ENCODE assay signal across 15 cellular contexts in genomic region chrX:13432776-13433605, GRCh38.
DNase-seq lines count a peak whose midpoint lies in the region; ATAC-seq, FAIRE-seq and TF ChIP-seq lines count a peak whose summit lies in the region.
"Had no signal": no experiment of that assay in that cellular context is flagged by ENCODE, and none has a peak within 500 bp of the region (broad histone marks: within the 10 kb centered on the region; RNA-seq: fewer than 3 reads in every experiment).

No MANE protein-coding gene starts in this region.

- TF ChIP-seq RAD21 in H1 (IDR thresholded peaks at IDR 0.05 in 1 of 2, conservative IDR thresholded peaks at IDR 0.05 in 1 of 2; ENCODE audit: low read depth in 2 of 2, low read length in 2 of 2), result no peak

- no peak overlapping the region for H3K4me3 Mint-ChIP-seq in mesothelial cell of epicardium
- H3K4me3 Mint-ChIP-seq in activated T-cell treated with anti-CD3 and anti-CD28 coated beads, Interleukin-2, amount 50 U/mL, for 4 hours, result no peak overlapping the region
- H3K4me3 Mint-ChIP-seq: activated CD4-positive, alpha-beta T cell treated with anti-CD3 and anti-CD28 coated beads for 36 hours; type B pancreatic cell had no signal

- no peak overlapping the region for H2BK120ac ChIP-seq in H1 (replicated peaks; ENCODE audit: low read depth, low read length)

- 97% methylated on average over 4 of the region's 5 CpGs; no CpG with 5 or more reads in 1 of the 2 experiments for WGBS in H1 (ENCODE audit: extremely low coverage in 1 of 2, insufficient coverage in 1 of 2, insufficient read length in 1 of 2, insufficient replicate concordance in 2 of 2, low coverage in 1 of 2, low lambda C conversion rate in 2 of 2, missing lambda C conversion rate in 1 of 2), 2 experiments

- intact Hi-C loops in Right ventricle myocardium inferior (cut with DNase I) (no loop called here), cardiac septum (cut with DNase I) (loop anchor here (5.0 kb wide), 1 partner anchor 44 kb away; no protein-coding TSS in a partner anchor)

- TF ChIP-seq POLR2A in H1 (IDR thresholded peaks at IDR 0.05; ENCODE audit: control extremely low read depth in 1 of 2, low read depth in 2 of 2, low read length in 2 of 2), result no peak

- H2AK5ac ChIP-seq in H1 (ENCODE audit: low read depth, low read length), result no peak overlapping the region

- no peaks in the 10 kb centered on the region for H3K27me3 Mint-ChIP-seq in mesothelial cell of epicardium (ENCODE audit: low read depth)
- H3K27me3 Mint-ChIP-seq in activated T-cell treated with anti-CD3 and anti-CD28 coated beads, Interleukin-2, amount 50 U/mL, for 4 hours (ENCODE audit: low read depth), result no peaks in the 10 kb centered on the region
- H3K27me3 Mint-ChIP-seq: activated CD4-positive, alpha-beta T cell treated with anti-CD3 and anti-CD28 coated beads for 36 hours; type B pancreatic cell had no signal

- H3K36me3 ChIP-seq in H1 (ENCODE audit: control insufficient read depth in 2 of 4, insufficient read depth in 4 of 4, low read length in 3 of 4), result no peaks in the 10 kb centered on the region

- H2BK15ac ChIP-seq in H1 (ENCODE audit: low read length), result no peak overlapping the region

- H3K56ac ChIP-seq in H1 (replicated peaks; ENCODE audit: insufficient read length, low read depth, low read length), result no peak overlapping the region

- H3K27ac Mint-ChIP-seq in mesothelial cell of epicardium, result peak overlapping the region; percentile 30
- H3K27ac Mint-ChIP-seq: activated CD4-positive, alpha-beta T cell treated with anti-CD3 and anti-CD28 coated beads for 36 hours; type B pancreatic cell had no signal

- TF ChIP-seq CTCF in H1 (IDR thresholded peaks at IDR 0.05; ENCODE audit: control extremely low read depth in 1 of 3, insufficient read depth in 1 of 3, low read depth in 1 of 3, low read length in 3 of 3) (no peak), mesothelial cell of epicardium (IDR thresholded peaks at IDR 0.05; ENCODE audit: unreplicated experiment) (no peak)

- no peaks in the 10 kb centered on the region for H3K23me2 ChIP-seq in H1 (ENCODE audit: low read depth, low read length)

- POLR2A ChIA-PET in H1 (lab: Charles Lee; ENCODE audit: partially characterized antibody), result no interaction called here

- H3K36me3 Mint-ChIP-seq in mesothelial cell of epicardium, result no peaks in the 10 kb centered on the region
- no peaks in the 10 kb centered on the region for H3K36me3 Mint-ChIP-seq in activated T-cell treated with anti-CD3 and anti-CD28 coated beads, Interleukin-2, amount 50 U/mL, for 4 hours (ENCODE audit: insufficient read depth)
- H3K36me3 Mint-ChIP-seq: type B pancreatic cell had no signal

- no peak overlapping the region for H2BK20ac ChIP-seq in H1 (ENCODE audit: low read length)

- no peak overlapping the region for H3K9ac ChIP-seq in H1 (replicated peaks in 1 of 4; ENCODE audit: extremely low read depth in 1 of 4, low read depth in 3 of 4, low read length in 3 of 4)

- H3K23ac ChIP-seq in H1 (ENCODE audit: insufficient read length), result no peak overlapping the region

- DNase-seq in Right ventricle myocardium inferior (ENCODE audit: missing footprints), result no peak
- no peak for DNase-seq in cardiac septum (ENCODE audit: low spot score)
- DNase-seq in H1 (ENCODE audit: low read depth in 1 of 2, low spot score in 2 of 2), result no peak
- DNase-seq in mesothelial cell of epicardium (ENCODE audit: low spot score in 2 of 2, unreplicated experiment in 2 of 2), result no peak
- no peak for DNase-seq in activated T-cell treated with anti-CD3 and anti-CD28 coated beads, Interleukin-2, amount 50 U/mL, for 4 hours
- DNase-seq in NCI-H748 (lab: John Stamatoyannopoulos, UW; ENCODE audit: unreplicated experiment), result no peak
- DNase-seq: activated CD4-positive, alpha-beta T cell treated with anti-CD3 and anti-CD28 coated beads for 36 hours; activated gamma-delta T cell; nucleus accumbens; SHP77 treated with DMSO at 0.1 percent for 48 hours had no signal

- H3K4me2 ChIP-seq in H1 (ENCODE audit: insufficient read depth in 1 of 2, low read depth in 2 of 2, low read length in 2 of 2), result no peak overlapping the region

- H4K5ac ChIP-seq in H1 (ENCODE audit: insufficient read length, low read depth, low read length), result no peak overlapping the region

- FAIRE-seq in H1 (lab: Jason Lieb, UNC), result peak; percentile 68
- FAIRE-seq: A204.1 had no signal

- H4K91ac ChIP-seq in H1 (replicated peaks; ENCODE audit: insufficient read length, low read length), result no peak overlapping the region

- TF ChIP-seq EP300 in H1 (IDR thresholded peaks at IDR 0.05; ENCODE audit: borderline replicate concordance in 1 of 2, low read depth in 2 of 2, low read length in 2 of 2), result no peak

- H3K79me2 ChIP-seq in H1 (ENCODE audit: control insufficient read depth in 1 of 2, insufficient read depth in 2 of 2, low read length in 2 of 2), result no peaks in the 10 kb centered on the region

- H3K4ac ChIP-seq in H1 (replicated peaks; ENCODE audit: insufficient read length, low read depth, low read length), result no peak overlapping the region

- CTCF ChIA-PET in H1 (lab: Charles Lee; ENCODE audit: partially characterized antibody), result interaction anchor here (0.6 kb wide), 1 partner anchor 43 kb away, joined by 3 read pairs; no protein-coding TSS in a partner anchor

- H3K79me1 ChIP-seq in H1 (ENCODE audit: low read depth, low read length), result no peaks in the 10 kb centered on the region

- H4K20me1 ChIP-seq in H1 (replicated peaks in 1 of 2; ENCODE audit: control insufficient read depth in 1 of 2, insufficient read depth in 2 of 2, low read length in 2 of 2), result no peaks in the 10 kb centered on the region

- no peak overlapping the region for H3K18ac ChIP-seq in H1 (ENCODE audit: extremely low read depth, low read length)

- H3K4me3 ChIP-seq in H1 (ENCODE audit: extremely low read depth in 1 of 4, insufficient read depth in 2 of 4, low read depth in 3 of 4, low read length in 4 of 4), result no peak overlapping the region

- peaks cover 6% of the 10 kb centered on the region for H3K4me1 Mint-ChIP-seq in mesothelial cell of epicardium
- peaks cover 8% of the 10 kb centered on the region for H3K4me1 Mint-ChIP-seq in activated T-cell treated with anti-CD3 and anti-CD28 coated beads, Interleukin-2, amount 50 U/mL, for 4 hours (ENCODE audit: low read depth)

- ATAC-seq in Right ventricle myocardium inferior (peak; percentile 79), GM18867 (IDR thresholded peaks at IDR 0.05; ENCODE audit: unreplicated experiment) (no peak), GM21717 (IDR thresholded peaks at IDR 0.05; ENCODE audit: unreplicated experiment) (no peak)
- no peak for ATAC-seq in activated T-cell treated with anti-CD3 and anti-CD28 coated beads, Interleukin-2, amount 50 U/mL, for 4 hours
- ATAC-seq: activated CD4-positive, alpha-beta T cell treated with anti-CD3 and anti-CD28 coated beads for 36 hours; HCT116 had no signal

- no peak overlapping the region for H2BK5ac ChIP-seq in H1 (ENCODE audit: low read depth, low read length)

- H3K27ac ChIP-seq in H1 (ENCODE audit: low read depth, low read length), result no peak overlapping the region

- H2BK12ac ChIP-seq in H1 (ENCODE audit: low read depth, low read length), result no peak overlapping the region

- no peaks in the 10 kb centered on the region for H3K27me3 ChIP-seq in H1 (replicated peaks in 1 of 4; ENCODE audit: control insufficient read depth in 3 of 4, extremely low read depth in 1 of 4, insufficient read depth in 3 of 4, low read length in 3 of 4)

- H3K9me3 ChIP-seq in H1 (ENCODE audit: insufficient read depth in 2 of 2, low read depth in 1 of 2, low read length in 1 of 2), result no peaks in the 10 kb centered on the region

- no peak overlapping the region for H3K14ac ChIP-seq in H1 (ENCODE audit: insufficient read length)

- H3K4me1 ChIP-seq in H1 (replicated peaks in 1 of 4; ENCODE audit: control insufficient read depth in 3 of 4, insufficient read depth in 4 of 4, low read length in 3 of 4), result peaks cover 0 to 6% (median 0%) of the 10 kb centered on the region in 4 experiments; a peak in 3 of 7 replicates

- H4K8ac ChIP-seq in H1 (ENCODE audit: extremely low read depth, insufficient read depth, low read length), result no peak overlapping the region; the same call in 1 of the 2 replicates

- H3K9me3 Mint-ChIP-seq in mesothelial cell of epicardium, result peaks cover 30% of the 10 kb centered on the region
- no peaks in the 10 kb centered on the region for H3K9me3 Mint-ChIP-seq in activated T-cell treated with anti-CD3 and anti-CD28 coated beads, Interleukin-2, amount 50 U/mL, for 4 hours

- no peak overlapping the region for H2AFZ ChIP-seq in H1 (ENCODE audit: low read length)

TF ChIP-seq in H1, 55 proteins besides CTCF, POLR2A, EP300 and RAD21 (continues in another document):
- no peak for TF ChIP-seq SIX5 (IDR thresholded peaks at IDR 0.05; ENCODE audit: low read depth, low read length)
- TF ChIP-seq RFX5 (IDR thresholded peaks at IDR 0.05; ENCODE audit: borderline replicate concordance, low read depth, low read length), result no peak
- TF ChIP-seq FOSL1 (IDR thresholded peaks at IDR 0.05; ENCODE audit: insufficient read depth, low read depth, low read length), result no peak
- no peak for TF ChIP-seq RBBP5 (IDR thresholded peaks at IDR 0.05; ENCODE audit: borderline replicate concordance, low read depth, low read length)
- no peak for TF ChIP-seq NANOG (IDR thresholded peaks at IDR 0.05; ENCODE audit: insufficient read depth, low read depth, low read length, poor library complexity, severe bottlenecking)
- no peak for TF ChIP-seq ATF3 (IDR thresholded peaks at IDR 0.05; ENCODE audit: insufficient read depth, low read depth, low read length)
- TF ChIP-seq CTBP2 (IDR thresholded peaks at IDR 0.05; ENCODE audit: borderline replicate concordance, insufficient read depth, insufficient read length, low read length), result no peak
- no peak for TF ChIP-seq CHD1 (IDR thresholded peaks at IDR 0.05; ENCODE audit: low read depth, low read length)
- TF ChIP-seq YY1 (IDR thresholded peaks at IDR 0.05; ENCODE audit: low read depth, low read length), result no peak
- no peak for TF ChIP-seq ZNF274 (IDR thresholded peaks at IDR 0.05; ENCODE audit: borderline replicate concordance, extremely low read depth, low read length)
- TF ChIP-seq JUN (IDR thresholded peaks at IDR 0.05; ENCODE audit: low read depth, low read length), result no peak
- no peak for TF ChIP-seq HDAC2 (IDR thresholded peaks at IDR 0.05; ENCODE audit: borderline replicate concordance in 1 of 2, low read depth in 2 of 2, low read length in 2 of 2)
- no peak for TF ChIP-seq POLR2AphosphoS5 (IDR thresholded peaks at IDR 0.05; ENCODE audit: low read depth, low read length)
- TF ChIP-seq MAX (IDR thresholded peaks at IDR 0.05), result no peak
- no peak for TF ChIP-seq JUND (IDR thresholded peaks at IDR 0.05; ENCODE audit: low read length)
- no peak for TF ChIP-seq CREB1 (IDR thresholded peaks at IDR 0.05)
